Comparison of ENCODE assay signal across 9 cellular contexts in genomic region chr9:83062011-83062652, GRCh38. TPM values are rescaled to one million over a fixed set of nuclear protein-coding genes. Genes with fewer than 3 reads are reported as not detected.
DNase-seq lines count a peak whose midpoint lies in the region; ATAC-seq and TF ChIP-seq lines count a peak whose summit lies in the region.
"Had no signal": no experiment of that assay in that cellular context is flagged by ENCODE, and none has a peak within 500 bp of the region (broad histone marks: within the 10 kb centered on the region; RNA-seq: fewer than 3 reads in every experiment).

No MANE protein-coding gene starts in this region.

- H3K9me3 ChIP-seq in mucosa of descending colon, result no peaks in the 10 kb centered on the region

- H3K4me3 ChIP-seq in choroid plexus epithelial cell (ENCODE audit: low read depth, low read length) (peak overlapping the region; percentile 40), mucosa of descending colon (peak overlapping the region; percentile 51)
- H3K4me3 ChIP-seq: GM12878 had no signal

- ATAC-seq in mucosa of descending colon, result peak; percentile 45
- ATAC-seq in HG03159 (IDR thresholded peaks at IDR 0.05; ENCODE audit: unreplicated experiment), result no peak
- no peak for ATAC-seq in HG02642 (IDR thresholded peaks at IDR 0.05; ENCODE audit: poor library complexity, unreplicated experiment)
- ATAC-seq: GM12878 had no signal

- H3K27me3 Mint-ChIP-seq in activated T-cell treated with anti-CD3 and anti-CD28 coated beads, Interleukin-2, amount 50 U/mL, for 24 hours, result peaks cover 40% of the 10 kb centered on the region

- no peaks in the 10 kb centered on the region for H3K36me3 ChIP-seq in mucosa of descending colon (ENCODE audit: low read depth)

- peak; percentile 17 for DNase-seq in AG08396 (ENCODE audit: low spot score)
- peak; percentile 61 for DNase-seq in NCI-H1092 (lab: John Stamatoyannopoulos, UW)
- DNase-seq in choroid plexus epithelial cell (ENCODE audit: low read depth), result peak; percentile 34
- peak; percentile 70 to 79 (median 74) for DNase-seq in mucosa of descending colon
- no peak for DNase-seq in SW480 (ENCODE audit: low spot score)
- DNase-seq in activated T-cell treated with anti-CD3 and anti-CD28 coated beads, Interleukin-2, amount 50 U/mL, for 24 hours, result no peak

- H3K4me1 ChIP-seq in mucosa of descending colon (ENCODE audit: low read depth), result peaks cover 17% of the 10 kb centered on the region

- no peaks in the 10 kb centered on the region for H3K9me3 Mint-ChIP-seq in activated T-cell treated with anti-CD3 and anti-CD28 coated beads, Interleukin-2, amount 50 U/mL, for 24 hours

- no peaks in the 10 kb centered on the region for H3K36me3 Mint-ChIP-seq in activated T-cell treated with anti-CD3 and anti-CD28 coated beads, Interleukin-2, amount 50 U/mL, for 24 hours (ENCODE audit: low read depth)

- intact Hi-C loops in mucosa of descending colon (cut with DNase I, micrococcal nuclease), result no loop called here

- no peak overlapping the region for H3K27ac Mint-ChIP-seq in activated T-cell treated with anti-CD3 and anti-CD28 coated beads, Interleukin-2, amount 50 U/mL, for 24 hours

- TF ChIP-seq CTCF in choroid plexus epithelial cell (conservative IDR thresholded peaks at IDR 0.05; ENCODE audit: low read depth, low read length) (no peak), mucosa of descending colon (IDR thresholded peaks at IDR 0.05) (no peak)

- H3K4me1 Mint-ChIP-seq in activated T-cell treated with anti-CD3 and anti-CD28 coated beads, Interleukin-2, amount 50 U/mL, for 24 hours (ENCODE audit: low read depth), result peaks cover 2% of the 10 kb centered on the region

- no peak overlapping the region for H3K4me3 Mint-ChIP-seq in activated T-cell treated with anti-CD3 and anti-CD28 coated beads, Interleukin-2, amount 50 U/mL, for 24 hours

RNA-seq across cellular contexts. Expression of gene RASEF, which starts 0.8 kb away (rescaled TPM):
- 10 to 100 TPM; 17.2 to 40.7 (median 37.6) TPM for total RNA-seq in mucosa of descending colon

Comparison
In these comparisons a context has a peak if more than half of its experiments do, and no peak if none do; other contexts are left out.
1. DNase-seq: peak in AG08396 (single experiment), NCI-H1092 (single experiment), choroid plexus epithelial cell (single experiment) and mucosa of descending colon (3 of 3); none in SW480 (single experiment) and activated T-cell treated with anti-CD3 and anti-CD28 coated beads, Interleukin-2, amount 50 U/mL, for 24 hours (single experiment).